1 cellular context compared by ENCODE assay signal in the genomic region with DNA sequence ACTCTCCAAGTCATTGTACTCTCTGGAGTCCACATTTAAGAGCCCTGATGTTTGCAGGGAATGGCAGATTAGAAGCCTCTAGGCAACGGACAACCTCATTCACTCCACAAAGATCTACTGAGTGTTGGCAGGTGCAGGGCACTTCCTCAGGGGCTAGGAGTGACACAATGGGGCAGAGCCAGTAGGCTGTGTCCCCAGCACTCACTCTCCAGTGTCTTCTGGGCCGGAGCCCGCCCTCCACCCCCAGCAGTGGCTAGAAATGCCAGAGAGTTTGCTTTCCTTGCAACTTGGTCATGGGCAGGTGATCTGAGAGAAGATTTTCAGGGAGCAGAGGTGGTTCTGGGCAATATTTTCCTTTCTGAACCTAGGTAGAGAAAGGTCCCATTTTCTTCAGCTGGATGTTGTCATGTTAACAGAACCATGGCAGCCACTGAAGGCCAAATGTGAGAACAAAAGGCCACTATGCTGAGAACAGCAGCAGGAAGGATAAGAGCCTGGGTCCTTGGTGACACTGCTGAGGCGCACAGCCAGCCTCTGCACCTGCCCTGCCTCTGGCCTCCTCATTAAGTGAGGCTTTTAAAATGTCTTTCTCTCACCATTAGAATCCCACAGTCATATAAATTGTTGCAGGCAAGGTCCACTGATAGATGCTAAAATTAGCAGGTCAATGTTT.
TF ChIP-seq lines count a peak whose summit lies in the region.

No MANE protein-coding gene starts in this region.

TF ChIP-seq in HepG2, 621 proteins besides CTCF, POLR2A, EP300 and RAD21:
- TF ChIP-seq ZEB1 (IDR thresholded peaks at IDR 0.05; ENCODE audit: insufficient replicate concordance, low read depth) = no peak
- TF ChIP-seq ZFP37 (CRISPR knock-in tag; IDR thresholded peaks at IDR 0.05; ENCODE audit: borderline replicate concordance) = no peak
- no peak for TF ChIP-seq ZNF605 (CRISPR knock-in tag; IDR thresholded peaks at IDR 0.05)
- no peak for TF ChIP-seq ZNF850 (CRISPR knock-in tag; conservative IDR thresholded peaks at IDR 0.05)
- TF ChIP-seq CREB1 (IDR thresholded peaks at IDR 0.05) = no peak
- TF ChIP-seq CREB1 (CRISPR knock-in tag; IDR thresholded peaks at IDR 0.05) = no peak
- TF ChIP-seq CCDC6 (CRISPR knock-in tag; IDR thresholded peaks at IDR 0.05) = no peak
- no peak for TF ChIP-seq ZNF124 (CRISPR knock-in tag; IDR thresholded peaks at IDR 0.05)
- TF ChIP-seq, protein P1, sequence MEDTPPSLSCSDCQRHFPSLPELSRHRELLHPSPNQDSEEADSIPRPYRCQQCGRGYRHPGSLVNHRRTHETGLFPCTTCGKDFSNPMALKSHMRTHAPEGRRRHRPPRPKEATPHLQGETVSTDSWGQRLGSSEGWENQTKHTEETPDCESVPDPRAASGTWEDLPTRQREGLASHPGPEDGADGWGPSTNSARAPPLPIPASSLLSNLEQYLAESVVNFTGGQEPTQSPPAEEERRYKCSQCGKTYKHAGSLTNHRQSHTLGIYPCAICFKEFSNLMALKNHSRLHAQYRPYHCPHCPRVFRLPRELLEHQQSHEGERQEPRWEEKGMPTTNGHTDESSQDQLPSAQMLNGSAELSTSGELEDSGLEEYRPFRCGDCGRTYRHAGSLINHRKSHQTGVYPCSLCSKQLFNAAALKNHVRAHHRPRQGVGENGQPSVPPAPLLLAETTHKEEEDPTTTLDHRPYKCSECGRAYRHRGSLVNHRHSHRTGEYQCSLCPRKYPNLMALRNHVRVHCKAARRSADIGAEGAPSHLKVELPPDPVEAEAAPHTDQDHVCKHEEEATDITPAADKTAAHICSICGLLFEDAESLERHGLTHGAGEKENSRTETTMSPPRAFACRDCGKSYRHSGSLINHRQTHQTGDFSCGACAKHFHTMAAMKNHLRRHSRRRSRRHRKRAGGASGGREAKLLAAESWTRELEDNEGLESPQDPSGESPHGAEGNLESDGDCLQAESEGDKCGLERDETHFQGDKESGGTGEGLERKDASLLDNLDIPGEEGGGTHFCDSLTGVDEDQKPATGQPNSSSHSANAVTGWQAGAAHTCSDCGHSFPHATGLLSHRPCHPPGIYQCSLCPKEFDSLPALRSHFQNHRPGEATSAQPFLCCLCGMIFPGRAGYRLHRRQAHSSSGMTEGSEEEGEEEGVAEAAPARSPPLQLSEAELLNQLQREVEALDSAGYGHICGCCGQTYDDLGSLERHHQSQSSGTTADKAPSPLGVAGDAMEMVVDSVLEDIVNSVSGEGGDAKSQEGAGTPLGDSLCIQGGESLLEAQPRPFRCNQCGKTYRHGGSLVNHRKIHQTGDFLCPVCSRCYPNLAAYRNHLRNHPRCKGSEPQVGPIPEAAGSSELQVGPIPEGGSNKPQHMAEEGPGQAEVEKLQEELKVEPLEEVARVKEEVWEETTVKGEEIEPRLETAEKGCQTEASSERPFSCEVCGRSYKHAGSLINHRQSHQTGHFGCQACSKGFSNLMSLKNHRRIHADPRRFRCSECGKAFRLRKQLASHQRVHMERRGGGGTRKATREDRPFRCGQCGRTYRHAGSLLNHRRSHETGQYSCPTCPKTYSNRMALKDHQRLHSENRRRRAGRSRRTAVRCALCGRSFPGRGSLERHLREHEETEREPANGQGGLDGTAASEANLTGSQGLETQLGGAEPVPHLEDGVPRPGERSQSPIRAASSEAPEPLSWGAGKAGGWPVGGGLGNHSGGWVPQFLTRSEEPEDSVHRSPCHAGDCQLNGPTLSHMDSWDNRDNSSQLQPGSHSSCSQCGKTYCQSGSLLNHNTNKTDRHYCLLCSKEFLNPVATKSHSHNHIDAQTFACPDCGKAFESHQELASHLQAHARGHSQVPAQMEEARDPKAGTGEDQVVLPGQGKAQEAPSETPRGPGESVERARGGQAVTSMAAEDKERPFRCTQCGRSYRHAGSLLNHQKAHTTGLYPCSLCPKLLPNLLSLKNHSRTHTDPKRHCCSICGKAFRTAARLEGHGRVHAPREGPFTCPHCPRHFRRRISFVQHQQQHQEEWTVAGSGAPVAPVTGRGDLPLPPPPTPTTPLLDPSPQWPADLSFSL (CRISPR knock-in tag; IDR thresholded peaks at IDR 0.05) = no peak
- TF ChIP-seq ZNF24 (IDR thresholded peaks at IDR 0.05) = no peak
- TF ChIP-seq SMARCC2 (IDR thresholded peaks at IDR 0.05) = no peak
- TF ChIP-seq CHCHD3 (CRISPR knock-in tag; IDR thresholded peaks at IDR 0.05) = no peak
- no peak for TF ChIP-seq RFXANK (CRISPR knock-in tag; IDR thresholded peaks at IDR 0.05)
- no peak for TF ChIP-seq KAT2B (IDR thresholded peaks at IDR 0.05; ENCODE audit: borderline replicate concordance, low read depth, low read length)
- TF ChIP-seq, protein P2, sequence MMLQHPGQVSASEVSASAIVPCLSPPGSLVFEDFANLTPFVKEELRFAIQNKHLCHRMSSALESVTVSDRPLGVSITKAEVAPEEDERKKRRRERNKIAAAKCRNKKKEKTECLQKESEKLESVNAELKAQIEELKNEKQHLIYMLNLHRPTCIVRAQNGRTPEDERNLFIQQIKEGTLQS (CRISPR knock-in tag; IDR thresholded peaks at IDR 0.05) = no peak
- TF ChIP-seq ZNF781 (CRISPR knock-in tag; IDR thresholded peaks at IDR 0.05; ENCODE audit: borderline replicate concordance, not compliant biosample characterization) = no peak
- no peak for TF ChIP-seq ZBTB20 (CRISPR knock-in tag; IDR thresholded peaks at IDR 0.05; ENCODE audit: borderline replicate concordance, low read depth)
- TF ChIP-seq, protein P3, sequence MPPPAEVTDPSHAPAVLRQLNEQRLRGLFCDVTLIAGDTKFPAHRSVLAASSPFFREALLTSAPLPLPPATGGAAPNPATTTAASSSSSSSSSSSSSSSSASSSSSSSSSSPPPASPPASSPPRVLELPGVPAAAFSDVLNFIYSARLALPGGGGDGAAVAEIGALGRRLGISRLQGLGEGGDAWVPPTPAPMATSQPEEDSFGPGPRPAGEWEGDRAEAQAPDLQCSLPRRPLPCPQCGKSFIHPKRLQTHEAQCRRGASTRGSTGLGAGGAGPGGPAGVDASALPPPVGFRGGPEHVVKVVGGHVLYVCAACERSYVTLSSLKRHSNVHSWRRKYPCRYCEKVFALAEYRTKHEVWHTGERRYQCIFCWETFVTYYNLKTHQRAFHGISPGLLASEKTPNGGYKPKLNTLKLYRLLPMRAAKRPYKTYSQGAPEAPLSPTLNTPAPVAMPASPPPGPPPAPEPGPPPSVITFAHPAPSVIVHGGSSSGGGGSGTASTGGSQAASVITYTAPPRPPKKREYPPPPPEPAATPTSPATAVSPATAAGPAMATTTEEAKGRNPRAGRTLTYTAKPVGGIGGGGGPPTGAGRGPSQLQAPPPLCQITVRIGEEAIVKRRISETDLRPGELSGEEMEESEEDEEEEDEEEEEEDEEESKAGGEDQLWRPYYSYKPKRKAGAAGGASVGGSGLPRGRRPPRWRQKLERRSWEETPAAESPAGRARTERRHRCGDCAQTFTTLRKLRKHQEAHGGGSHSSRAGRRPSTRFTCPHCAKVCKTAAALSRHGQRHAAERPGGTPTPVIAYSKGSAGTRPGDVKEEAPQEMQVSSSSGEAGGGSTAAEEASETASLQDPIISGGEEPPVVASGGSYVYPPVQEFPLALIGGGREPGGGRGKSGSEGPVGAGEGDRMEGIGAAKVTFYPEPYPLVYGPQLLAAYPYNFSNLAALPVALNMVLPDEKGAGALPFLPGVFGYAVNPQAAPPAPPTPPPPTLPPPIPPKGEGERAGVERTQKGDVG (CRISPR knock-in tag; IDR thresholded peaks at IDR 0.05; ENCODE audit: borderline replicate concordance) = no peak
- TF ChIP-seq THYN1 (CRISPR knock-in tag; IDR thresholded peaks at IDR 0.05; ENCODE audit: borderline replicate concordance, low read depth) = no peak
